ENCODE assay signal across 19 cellular contexts in the genomic region with DNA sequence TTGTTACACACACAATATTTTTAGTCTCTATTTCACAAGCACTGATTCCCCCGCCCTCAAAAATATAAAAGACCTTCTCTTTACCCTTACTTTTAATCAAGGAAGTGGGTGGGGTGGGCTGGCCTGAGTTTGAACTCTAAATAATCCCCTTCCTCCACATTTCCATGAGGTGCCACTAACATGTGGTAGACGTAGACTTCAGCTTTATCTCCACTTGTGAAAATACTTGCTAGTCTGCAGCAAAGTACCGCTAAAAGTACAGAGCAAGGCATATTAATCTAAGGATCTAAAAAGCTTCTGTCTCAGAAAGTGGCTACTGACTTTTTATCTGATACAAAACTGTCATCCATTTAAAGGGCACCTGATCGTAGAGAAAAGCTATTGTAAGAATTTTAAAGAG.
A peak's percentile ranks its signal among the peaks of the same experiment; 100 is the strongest.
DNase-seq lines count a peak whose midpoint lies in the region; ATAC-seq and TF ChIP-seq lines count a peak whose summit lies in the region.
"Had no signal": no experiment of that assay in that cellular context is flagged by ENCODE, and none has a peak within 500 bp of the region (broad histone marks: within the 10 kb centered on the region; RNA-seq: fewer than 3 reads in every experiment).

No MANE protein-coding gene starts in this region.

- H3K27me3 ChIP-seq in PC-9 (ENCODE audit: insufficient read depth, low read depth) = no peaks in the 10 kb centered on the region
- H3K27me3 ChIP-seq: BLaER1 had no signal

- no peaks in the 10 kb centered on the region for H3F3A ChIP-seq in PC-9 (ENCODE audit: insufficient read depth, low read depth)

- H3K9me3 ChIP-seq in PC-9 (ENCODE audit: insufficient read depth, low read depth) = no peaks in the 10 kb centered on the region
- H3K9me3 ChIP-seq: BLaER1 had no signal

- H3K4me3 Mint-ChIP-seq in mesothelial cell of epicardium = no peak overlapping the region
- H3K4me3 Mint-ChIP-seq: B cell; CD4-positive, CD25-positive, alpha-beta regulatory T cell; CD8-positive, alpha-beta T cell; GM23338; H9 had no signal

- peaks cover 56% of the 10 kb centered on the region for H3K4me1 Mint-ChIP-seq in mesothelial cell of epicardium
- H3K4me1 Mint-ChIP-seq: B cell; CD4-positive, CD25-positive, alpha-beta regulatory T cell; GM23338; H9 had no signal

- ATAC-seq in SK-N-SH treated with all-trans-retinoic acid at 6 μM for 48 hours = no peak
- ATAC-seq: CD8-positive, alpha-beta T cell; GM23338; HCT116 had no signal

- H3K4me3 ChIP-seq in PC-9 = no peak overlapping the region
- H3K4me3 ChIP-seq: BLaER1, GM23338 had no signal

- no peaks in the 10 kb centered on the region for H3K36me3 ChIP-seq in PC-9 (ENCODE audit: low read depth)
- H3K36me3 ChIP-seq: BLaER1 had no signal

- H3K4me1 ChIP-seq in PC-9 (replicated peaks; ENCODE audit: insufficient read depth) = no peaks in the 10 kb centered on the region
- H3K4me1 ChIP-seq: BLaER1 had no signal

- TF ChIP-seq CTCF in PC-9 (conservative IDR thresholded peaks at IDR 0.05) (no peak), mesothelial cell of epicardium (IDR thresholded peaks at IDR 0.05; ENCODE audit: unreplicated experiment) (no peak)

- peak overlapping the region; percentile 3 for H3K27ac Mint-ChIP-seq in mesothelial cell of epicardium
- H3K27ac Mint-ChIP-seq: B cell; CD4-positive, CD25-positive, alpha-beta regulatory T cell; CD8-positive, alpha-beta T cell; GM23338; H9 had no signal

- 0 out of 2 replicates have a peak overlapping the region, but pooled peaks have one; percentile 40 for H2AFZ ChIP-seq in PC-9
- H2AFZ ChIP-seq: GM23338 had no signal

- DNase-seq in DMS114 treated with DMSO at 0.1 percent for 48 hours (lab: John Stamatoyannopoulos, UW; ENCODE audit: unreplicated experiment) (peak; percentile 77), PC-9 (no peak), mesothelial cell of epicardium (ENCODE audit: low spot score in 2 of 2, unreplicated experiment in 2 of 2) (no peak), HuH-7 (ENCODE audit: low spot score) (no peak), AG08395 (ENCODE audit: low spot score) (no peak), SIG-M5 treated with dmso at 0.1 percent for 504 hours (lab: John Stamatoyannopoulos, UW; ENCODE audit: unreplicated experiment) (no peak)
- DNase-seq: CD4-positive, CD25-positive, alpha-beta regulatory T cell; CD8-positive, alpha-beta T cell; DMS 273 treated with DMSO at 0.1 percent for 48 hours; DMS53; DMS79 treated with DMSO at 0.1 percent for 48 hours; GF-D8; H9 had no signal

- POLR2A ChIA-PET in PC-9 (lab: Charles Lee; ENCODE audit: unreplicated experiment) = no interaction called here

- no peaks in the 10 kb centered on the region for H3K27me3 Mint-ChIP-seq in mesothelial cell of epicardium (ENCODE audit: low read depth)
- H3K27me3 Mint-ChIP-seq: B cell; CD4-positive, CD25-positive, alpha-beta regulatory T cell had no signal

- 0 out of 2 replicates have a peak, but pooled peaks cover 4% of the 10 kb centered on the region for H3K9me2 ChIP-seq in PC-9 (ENCODE audit: insufficient read depth)

- CTCF ChIA-PET in PC-9 (lab: Charles Lee) = no interaction called here

- peaks cover 6% of the 10 kb centered on the region for H3K9me3 Mint-ChIP-seq in mesothelial cell of epicardium

- no peaks in the 10 kb centered on the region for H4K20me1 ChIP-seq in PC-9 (ENCODE audit: insufficient read depth)
- H4K20me1 ChIP-seq: BLaER1 had no signal

- H3K4me2 ChIP-seq in PC-9 = no peak overlapping the region
- H3K4me2 ChIP-seq: BLaER1, GM23338 had no signal

- no peaks in the 10 kb centered on the region for H3K79me2 ChIP-seq in PC-9 (ENCODE audit: low read depth)

- H3K27ac ChIP-seq in PC-9 = no peak overlapping the region
- H3K27ac ChIP-seq: BLaER1, C4-2B had no signal

- no TSS peak for BruUV-seq in PC-9 (replicated peaks; lab: Mats Ljungman, UMichigan)

- intact Hi-C loops in PC-9 (cut with micrococcal nuclease; ENCODE audit: unreplicated experiment) = no loop called here

- peaks cover 4% of the 10 kb centered on the region for H3K36me3 Mint-ChIP-seq in mesothelial cell of epicardium
- H3K36me3 Mint-ChIP-seq: CD4-positive, CD25-positive, alpha-beta regulatory T cell; CD8-positive, alpha-beta T cell had no signal

TF ChIP-seq in SK-N-SH treated with all-trans-retinoic acid at 6 μM for 48 hours, 23 proteins besides CTCF, POLR2A, EP300 and RAD21:
- TF ChIP-seq RARB (CRISPR knock-in tag; IDR thresholded peaks at IDR 0.05) (no peak), ISL1 (CRISPR knock-in tag; IDR thresholded peaks at IDR 0.05) (peak; percentile 19; the same call in 1 of the 2 replicates), BACH2 (CRISPR knock-in tag; IDR thresholded peaks at IDR 0.05; ENCODE audit: borderline replicate concordance) (0 out of 2 replicates have a peak, but pooled peaks have one; percentile 7), ZFP30 (CRISPR knock-in tag; IDR thresholded peaks at IDR 0.05) (no peak), TCF4 (CRISPR knock-in tag; IDR thresholded peaks at IDR 0.05; ENCODE audit: borderline replicate concordance) (peak; percentile 61), CSDC2 (CRISPR knock-in tag; IDR thresholded peaks at IDR 0.05) (no peak)
- TF ChIP-seq, protein P1, sequence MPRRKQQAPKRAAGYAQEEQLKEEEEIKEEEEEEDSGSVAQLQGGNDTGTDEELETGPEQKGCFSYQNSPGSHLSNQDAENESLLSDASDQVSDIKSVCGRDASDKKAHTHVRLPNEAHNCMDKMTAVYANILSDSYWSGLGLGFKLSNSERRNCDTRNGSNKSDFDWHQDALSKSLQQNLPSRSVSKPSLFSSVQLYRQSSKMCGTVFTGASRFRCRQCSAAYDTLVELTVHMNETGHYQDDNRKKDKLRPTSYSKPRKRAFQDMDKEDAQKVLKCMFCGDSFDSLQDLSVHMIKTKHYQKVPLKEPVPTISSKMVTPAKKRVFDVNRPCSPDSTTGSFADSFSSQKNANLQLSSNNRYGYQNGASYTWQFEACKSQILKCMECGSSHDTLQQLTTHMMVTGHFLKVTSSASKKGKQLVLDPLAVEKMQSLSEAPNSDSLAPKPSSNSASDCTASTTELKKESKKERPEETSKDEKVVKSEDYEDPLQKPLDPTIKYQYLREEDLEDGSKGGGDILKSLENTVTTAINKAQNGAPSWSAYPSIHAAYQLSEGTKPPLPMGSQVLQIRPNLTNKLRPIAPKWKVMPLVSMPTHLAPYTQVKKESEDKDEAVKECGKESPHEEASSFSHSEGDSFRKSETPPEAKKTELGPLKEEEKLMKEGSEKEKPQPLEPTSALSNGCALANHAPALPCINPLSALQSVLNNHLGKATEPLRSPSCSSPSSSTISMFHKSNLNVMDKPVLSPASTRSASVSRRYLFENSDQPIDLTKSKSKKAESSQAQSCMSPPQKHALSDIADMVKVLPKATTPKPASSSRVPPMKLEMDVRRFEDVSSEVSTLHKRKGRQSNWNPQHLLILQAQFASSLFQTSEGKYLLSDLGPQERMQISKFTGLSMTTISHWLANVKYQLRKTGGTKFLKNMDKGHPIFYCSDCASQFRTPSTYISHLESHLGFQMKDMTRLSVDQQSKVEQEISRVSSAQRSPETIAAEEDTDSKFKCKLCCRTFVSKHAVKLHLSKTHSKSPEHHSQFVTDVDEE (CRISPR knock-in tag; IDR thresholded peaks at IDR 0.05) = no peak
TF ChIP-seq in SK-N-SH treated with all-trans-retinoic acid at 6 μM for 48 hours: peak in this region for 3.
